Comparison of ENCODE assay signal across 32 cellular contexts in the genomic region with DNA sequence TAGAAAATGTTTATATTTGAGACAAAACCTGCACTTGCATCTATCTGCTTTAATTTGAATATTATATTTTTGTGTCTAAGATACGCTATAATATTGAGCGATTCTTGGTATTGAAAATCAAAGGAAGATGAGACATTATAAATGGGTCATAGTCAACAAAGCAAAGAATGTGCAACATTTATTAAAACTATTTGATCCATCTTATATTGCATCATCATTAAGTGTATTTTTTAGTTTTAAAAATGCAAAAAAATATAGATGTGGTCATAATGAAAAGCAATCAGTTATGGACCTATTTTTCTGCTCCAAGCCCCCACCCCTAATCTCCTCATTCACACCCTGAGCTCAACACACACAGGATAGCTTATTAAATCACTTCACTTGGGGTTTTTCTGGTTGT.
"Had no signal": no experiment of that assay in that cellular context is flagged by ENCODE, and none has a peak within 500 bp of the region (broad histone marks: within the 10 kb centered on the region; RNA-seq: fewer than 3 reads in every experiment).

No MANE protein-coding gene starts in this region.

- H3K36me3 ChIP-seq: MG63 had no signal

- H3K27me3 ChIP-seq: MG63 had no signal

- H3K9me3 ChIP-seq: MG63 had no signal

- H3K4me3 ChIP-seq: MG63 had no signal

- DNase-seq: Karpas-422, Kasumi-1, MG63, MM.1S, MV-4-11, NCI-H1048, NCI-H1092, NCI-H1092 treated with DMSO at 0.1 percent for 48 hours, NCI-H1105, NCI-H1105 treated with DMSO at 0.1 percent for 48 hours, NCI-H1417, NCI-H1417 treated with DMSO at 0.1 percent for 48 hours, NCI-H1436, NCI-H1436 treated with DMSO at 0.1 percent for 48 hours, NCI-H146, NCI-H1694, NCI-H1694 treated with DMSO at 0.1 percent for 48 hours, NCI-H187, NCI-H187 treated with DMSO at 0.1 percent for 48 hours, NCI-H1930, NCI-H2029, NCI-H2029 treated with DMSO at 0.1 percent for 48 hours, NCI-H2081, NCI-H2081 treated with DMSO at 0.1 percent for 48 hours, NCI-H2107, NCI-H2227 treated with DMSO at 0.1 percent for 48 hours, NCI-H226, NCI-H345, NCI-H510A, NCI-H510A treated with DMSO at 0.1 percent for 48 hours, NCI-H524, NCI-H524 treated with DMSO at 0.1 percent for 48 hours had no signal
